Comparison of ENCODE assay signal across 18 cellular contexts in the genomic region with DNA sequence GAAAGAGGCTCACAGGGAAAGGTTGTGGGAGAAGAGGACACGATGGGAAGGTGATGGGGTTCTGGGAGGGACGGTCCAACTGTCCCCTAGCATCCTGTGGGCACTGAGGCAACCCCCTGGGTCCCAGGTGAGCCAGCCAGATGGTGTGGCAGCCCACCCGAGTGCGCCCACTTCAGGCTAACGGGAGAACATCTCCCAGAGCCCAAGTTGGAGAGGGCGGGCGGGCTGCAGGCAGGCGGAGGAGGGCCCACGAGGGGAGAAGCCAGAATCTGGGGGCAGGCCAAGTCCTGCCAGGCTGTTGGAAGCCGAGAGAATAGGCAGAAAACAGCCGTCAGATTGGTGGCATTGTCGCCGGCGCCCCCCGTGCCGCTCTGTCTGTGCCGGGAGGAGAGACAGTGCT. TPM values are rescaled to one million over a fixed set of nuclear protein-coding genes. Genes with fewer than 3 reads are reported as not detected.
DNase-seq lines count a peak whose midpoint lies in the region; ATAC-seq, FAIRE-seq and TF ChIP-seq lines count a peak whose summit lies in the region.
"Had no signal": no experiment of that assay in that cellular context is flagged by ENCODE, and none has a peak within 500 bp of the region (broad histone marks: within the 10 kb centered on the region; RNA-seq: fewer than 3 reads in every experiment).

No MANE protein-coding gene starts in this region.

- no peak overlapping the region for H2BK120ac ChIP-seq in mesendoderm (ENCODE audit: low read depth, low read length)

- no peak overlapping the region for H3K23ac ChIP-seq in mesendoderm (ENCODE audit: low read length)

- FAIRE-seq in K562 (lab: Jason Lieb, UNC): no peak
- FAIRE-seq: endometrium, small intestine had no signal

- H3K27me3 ChIP-seq in K562 (ENCODE audit: control insufficient read depth in 2 of 2, insufficient read depth in 2 of 2, low read length in 2 of 2) (peaks cover 15 to 55% of the 10 kb centered on the region in 2 experiments; a peak in 4 of 5 replicates), mesendoderm (ENCODE audit: insufficient read depth, low read length, poor library complexity) (no peaks in the 10 kb centered on the region)

- no peak for TF ChIP-seq POLR2A in K562 (conservative IDR thresholded peaks at IDR 0.05)

- H3K9me1 ChIP-seq in K562 (ENCODE audit: control insufficient read depth, insufficient read depth, low read length): no peaks in the 10 kb centered on the region

- no peaks in the 10 kb centered on the region for H3K79me1 ChIP-seq in mesendoderm (ENCODE audit: low read length)

- in situ Hi-C loops in G401 (cut with HindIII; ENCODE audit: low sequenced_read_pairs): no loop called here
- in situ Hi-C loops in K562 (cut with MboI): loop anchor here (5.0 kb wide), 1 partner anchor 134 kb away; no protein-coding TSS in a partner anchor

- 0 out of 2 replicates have a peak overlapping the region, but pooled peaks have one; percentile 21 for H3K4me2 ChIP-seq in K562 (ENCODE audit: insufficient read depth, low read length)
- H3K4me2 ChIP-seq in mesendoderm (ENCODE audit: low read length): no peak overlapping the region

- no TSS peak for BruUV-seq in K562 (replicated peaks; lab: Mats Ljungman, UMichigan)

- 12% methylated on average over 16 of the region's 17 CpGs for WGBS in K562 (ENCODE audit: insufficient coverage, low coverage, missing lambda C conversion rate)
- WGBS in mesendoderm (ENCODE audit: extremely low coverage, insufficient coverage, low lambda C conversion rate): no CpG with 5 or more reads among the region's 17 CpGs

- peak; percentile 41 to 62 (median 61) for TF ChIP-seq CTCF in K562 (IDR thresholded peaks at IDR 0.05 in 2 of 3, conservative IDR thresholded peaks at IDR 0.05 in 1 of 3; ENCODE audit: insufficient read depth in 2 of 3, low read depth in 1 of 3, low read length in 3 of 3)

- no peak overlapping the region for H2BK15ac ChIP-seq in mesendoderm (replicated peaks; ENCODE audit: low read depth)

- H3K4me1 ChIP-seq in K562 (replicated peaks in 1 of 2; ENCODE audit: control insufficient read depth in 2 of 2, insufficient read depth in 2 of 2, low read length in 2 of 2) (peaks cover 7 to 32% of the 10 kb centered on the region in 2 experiments; a peak in 3 of 5 replicates), mesendoderm (ENCODE audit: control insufficient read depth, low read depth, low read length) (peaks cover 9% of the 10 kb centered on the region)

- peak overlapping the region; percentile 70; the same call in 1 of the 2 replicates for H2AFZ ChIP-seq in K562 (ENCODE audit: low read depth, low read length)

- 0 out of 4 replicates have a peak, but pooled peaks of 1 of the 2 experiments have one; percentile 9 for TF ChIP-seq RAD21 in K562 (CRISPR knock-in tag; conservative IDR thresholded peaks at IDR 0.05 in 1 of 2, IDR thresholded peaks at IDR 0.05 in 1 of 2)

- no peak overlapping the region for H2BK5ac ChIP-seq in mesendoderm (ENCODE audit: low read length)

- H3K79me2 ChIP-seq in K562 (ENCODE audit: control insufficient read depth, insufficient read depth, low read length): no peaks in the 10 kb centered on the region
- H3K79me2 ChIP-seq in mesendoderm (ENCODE audit: control insufficient read depth, insufficient read depth, low read length): no peaks in the 10 kb centered on the region

- H3K36me3 ChIP-seq in K562 (ENCODE audit: control insufficient read depth, insufficient read depth, low read length) (no peaks in the 10 kb centered on the region), mesendoderm (ENCODE audit: control insufficient read depth, insufficient read depth, low read length) (no peaks in the 10 kb centered on the region)
- H3K36me3 ChIP-seq: thoracic aorta had no signal

- peaks cover 4% of the 10 kb centered on the region; the same call in 1 of the 2 replicates for H4K20me1 ChIP-seq in K562 (replicated peaks; ENCODE audit: control insufficient read depth, insufficient read depth, low read length)

- H3K56ac ChIP-seq in mesendoderm (ENCODE audit: low read length): peak overlapping the region; percentile 6

- H3K27ac ChIP-seq in K562 (ENCODE audit: extremely low read depth, low read depth, low read length): no peak overlapping the region
- no peak overlapping the region for H3K27ac ChIP-seq in mesendoderm (ENCODE audit: low read depth, low read length)
- H3K27ac ChIP-seq: thoracic aorta had no signal

- H4K5ac ChIP-seq in mesendoderm (ENCODE audit: low read length): no peak overlapping the region

- H3K4ac ChIP-seq in mesendoderm (ENCODE audit: low read depth, low read length): no peak overlapping the region

- H3K18ac ChIP-seq in mesendoderm (ENCODE audit: low read length): no peak overlapping the region

- H3K9ac ChIP-seq in K562 (ENCODE audit: insufficient read depth in 1 of 2, low read depth in 2 of 2, low read length in 2 of 2): peak overlapping the region in 1 of 2 experiments; percentile 6; a peak in 2 of 4 replicates
- no peak overlapping the region for H3K9ac ChIP-seq in mesendoderm (ENCODE audit: low read length)

- no peak overlapping the region for H3K4me3 ChIP-seq in K562
- no peak overlapping the region for H3K4me3 ChIP-seq in mesendoderm (ENCODE audit: low read length)
- H3K4me3 ChIP-seq: thoracic aorta had no signal

- peak; percentile 77 for ATAC-seq in K562
- ATAC-seq: activated T-cell treated with anti-CD3 and anti-CD28 coated beads, Interleukin-2, amount 50 U/mL, for 72 hours; left ventricle myocardium superior had no signal

- intact Hi-C loops in K562 (cut with micrococcal nuclease): no loop called here

- POLR2A ChIA-PET in K562 (lab: Yijun Ruan, JAX): no interaction called here

- H3K9me3 ChIP-seq in K562 (replicated peaks; ENCODE audit: control insufficient read depth, insufficient read depth, low read depth, low read length): no peaks in the 10 kb centered on the region
- H3K9me3 ChIP-seq: thoracic aorta had no signal

- CTCF ChIA-PET in K562 (lab: Yijun Ruan, JAX; ENCODE audit: low intra/inter-chr PET ratio): no interaction called here

- H4K8ac ChIP-seq in mesendoderm (ENCODE audit: low read depth, low read length): no peak overlapping the region

- DNase-seq in G401 (ENCODE audit: low spot score) (peak; percentile 75), HuH-7 (ENCODE audit: low spot score) (peak; percentile 74), K562 (ENCODE audit: extremely low read depth in 1 of 4, low spot score in 3 of 4) (peak in 3 of 4 experiments; percentile 34 to 54 (median 51)), mesendoderm (peak; percentile 53), activated gamma-delta T cell treated with Interleukin-2 at 50 U/mL for 16 hours (no peak)
- no peak for DNase-seq in effector CD4-positive, alpha-beta T cell
- no peak for DNase-seq in NK-92 treated with Interleukin-12 subunit alpha and Interleukin-12 subunit beta, amount 100 ng/mL, for 24 hours (lab: John Stamatoyannopoulos, UW)
- no peak for DNase-seq in activated CD4-positive, alpha-beta T cell treated with anti-CD3 and anti-CD28 coated beads for 4 hours
- DNase-seq: activated CD4-positive, alpha-beta T cell treated with anti-CD3 and anti-CD28 coated beads for 48 hours; activated T-cell treated with anti-CD3 and anti-CD28 coated beads, Interleukin-2, amount 50 U/mL, for 72 hours; head of caudate nucleus; Kasumi-1; left ventricle myocardium superior; naive thymus-derived CD8-positive, alpha-beta T cell; NCI-H2171 treated with DMSO at 0.1 percent for 48 hours; small intestine had no signal

- TF ChIP-seq EP300 in K562 (IDR thresholded peaks at IDR 0.05; ENCODE audit: low read length): no peak

- no peak overlapping the region for H2AK5ac ChIP-seq in mesendoderm (ENCODE audit: low read length)

TF ChIP-seq in K562, 482 proteins besides CTCF, POLR2A, EP300 and RAD21 (continues in another document):
- no peak for TF ChIP-seq PCBP2 (IDR thresholded peaks at IDR 0.05; ENCODE audit: low read depth, low read length, poor library complexity, severe bottlenecking)
- no peak for TF ChIP-seq TFE3 (CRISPR knock-in tag; IDR thresholded peaks at IDR 0.05)
- peak; percentile 19; the same call in 1 of the 2 replicates for TF ChIP-seq ZBTB7A (IDR thresholded peaks at IDR 0.05; ENCODE audit: borderline replicate concordance, control insufficient read depth, low read depth, low read length)

RNA-seq across cellular contexts. Expression of gene ABCC3, which starts 13.8 kb away (rescaled TPM):
- total RNA-seq in G401 (2014; rRNA removed; shearing (Covaris generic)): not detected in 2 replicates
- 2.3 and 7.3 TPM in 2 replicates for total RNA-seq in K562 (2011; cell fraction: chromatin; rRNA removed; ENCODE audit: low replicate concordance)
- total RNA-seq in K562 (2011; cell fraction: nucleolus; rRNA removed): 3.3 and 3.7 TPM in 2 replicates
- 2.0 and 2.1 TPM in 2 replicates for total RNA-seq in K562 (2011; cell fraction: nucleoplasm; rRNA removed)
- total RNA-seq in K562 (2014; rRNA removed) (not detected in 2 replicates), K562 (2014; rRNA removed; fragmentation: Illumina TruSeq; extraction: Trizol) (not detected in 2 replicates), K562 (2015; rRNA removed; fragmentation: Illumina TruSeq; extraction: Trizol) (not detected in 2 replicates), K562 (2021) (0.34 and 1.6 TPM in 2 replicates)
- polyA plus RNA-seq in K562 (2011; rRNA removed) (0.78 and 0.93 TPM in 2 replicates), K562 (2014; fragmentation: Illumina TruSeq; extraction: Trizol) (not detected in 2 replicates), K562 (2014; fragmentation: Nextera tagmentation; extraction: Ambion mirVana) (under 1 TPM in 1 of 2 experiments, not detected in 1; 0.03 TPM), K562 (2014; rRNA removed) (0.07 TPM in 1 of 2 replicates, not detected in the other)
- 0.27 and 0.51 TPM in 2 replicates for polyA plus RNA-seq in K562 (2011; cell fraction: cytosol; rRNA removed)
- 2.6 and 6.0 TPM in 2 replicates for polyA plus RNA-seq in K562 (2011; cell fraction: nucleus; rRNA removed)
- polyA plus RNA-seq in K562 (2012): 0.31 and 0.44 TPM in 2 replicates
- polyA minus RNA-seq in K562 (2011; rRNA and poly(A)+ RNA removed): 0.35 and 0.45 TPM in 2 replicates
- 1.4 and 2.1 TPM in 2 replicates for polyA minus RNA-seq in K562 (2011; cell fraction: cytosol; rRNA and poly(A)+ RNA removed)
- 1.4 and 2.3 TPM in 2 replicates for polyA minus RNA-seq in K562 (2011; cell fraction: nucleus; rRNA and poly(A)+ RNA removed)
- 0.13 TPM for polyA plus RNA-seq in mesendoderm (2013, experiment 1 of 2)
- polyA plus RNA-seq in mesendoderm (2013, experiment 2 of 2): 0.15 TPM
- total RNA-seq: activated T-cell treated with anti-CD3 and anti-CD28 coated beads, Interleukin-2, amount 50 U/mL, for 72 hours had no signal
- polyA plus RNA-seq: naive thymus-derived CD8-positive, alpha-beta T cell had no signal

Comparison
In these comparisons a context has a peak if more than half of its experiments do, and no peak if none do; other contexts are left out.
1. DNase-seq: peak in G401 (single experiment), HuH-7 (single experiment), K562 (3 of 4) and mesendoderm (single experiment); none in effector CD4-positive, alpha-beta T cell (single experiment), NK-92 treated with Interleukin-12 subunit alpha and Interleukin-12 subunit beta, amount 100 ng/mL, for 24 hours (single experiment), activated gamma-delta T cell treated with Interleukin-2 at 50 U/mL for 16 hours (single experiment) and activated CD4-positive, alpha-beta T cell treated with anti-CD3 and anti-CD28 coated beads for 4 hours (0 of 2).